Comparison of ENCODE assay signal across 8 cellular contexts in the genomic region with DNA sequence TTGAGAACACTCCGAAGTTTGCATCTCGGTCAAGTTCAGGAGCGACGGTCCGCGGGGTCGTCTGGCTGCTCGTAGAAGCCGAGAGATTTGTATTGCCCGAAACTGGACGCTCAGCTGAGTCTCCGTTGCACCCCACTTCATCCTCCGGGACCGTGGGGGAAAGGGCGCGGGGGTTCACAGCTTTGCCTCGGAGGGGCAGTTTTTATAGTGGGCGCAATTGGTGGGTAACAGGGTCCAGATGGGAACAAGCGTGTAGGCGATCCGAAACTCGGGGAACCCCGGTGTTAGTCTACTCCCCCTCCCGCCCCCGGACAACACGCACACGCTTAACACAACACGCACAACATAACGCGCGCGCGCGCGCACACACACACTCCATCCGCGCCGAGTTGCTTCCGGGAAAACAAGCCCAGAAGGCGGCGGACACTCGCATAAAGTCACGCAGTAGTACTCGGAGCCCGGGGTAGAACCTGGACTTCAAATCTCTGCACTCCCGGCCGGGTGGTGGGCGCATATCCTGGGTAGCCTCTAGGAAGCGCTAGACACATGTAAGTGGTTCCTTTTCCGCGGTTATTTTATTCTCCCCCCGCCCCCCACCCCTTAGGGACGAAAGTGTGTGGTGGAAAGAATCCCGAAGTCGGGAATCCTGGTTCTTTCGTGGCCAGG. TPM values are rescaled to one million over a fixed set of nuclear protein-coding genes. Genes with fewer than 3 reads are reported as not detected.
A peak's percentile ranks its signal among the peaks of the same experiment; 100 is the strongest.
DNase-seq lines count a peak whose midpoint lies in the region; ATAC-seq and TF ChIP-seq lines count a peak whose summit lies in the region.

No MANE protein-coding gene starts in this region.

- peak in 3 of 4 donors; percentile 54 to 60 (median 55) for TF ChIP-seq POLR2A in upper lobe of left lung (IDR thresholded peaks at IDR 0.05)

- H3K27ac Mint-ChIP-seq in progenitor cell of endocrine pancreas = peak overlapping the region; percentile 100

- peak overlapping the region; percentile 98 for H3K4me3 Mint-ChIP-seq in progenitor cell of endocrine pancreas (ENCODE audit: low read depth)

- intact Hi-C loops in left ventricle myocardium superior (cut with micrococcal nuclease) = loop anchor here (10.0 kb wide), 2 partner anchors 280 to 360 kb away; no protein-coding TSS in a partner anchor

- H3K27me3 Mint-ChIP-seq in progenitor cell of endocrine pancreas = no peaks in the 10 kb centered on the region

- peaks cover 10 to 22% (median 15%) of the 10 kb centered on the region in 4 donors for H3K4me1 ChIP-seq in upper lobe of left lung

- 0% methylated on average over 16 to 32 of the region's 56 CpGs for WGBS in upper lobe of left lung, 2 donors

- ATAC-seq in left ventricle myocardium superior (peak; percentile 36), upper lobe of left lung (ENCODE audit: low FRiP score in 2 of 2) (peak; percentile 35 to 76)

- no peaks in the 10 kb centered on the region for H3K9me3 ChIP-seq in upper lobe of left lung

- peaks cover 4% of the 10 kb centered on the region for H3K9me3 Mint-ChIP-seq in progenitor cell of endocrine pancreas (ENCODE audit: low read depth)

- DNase-seq in NCI-H187 (lab: John Stamatoyannopoulos, UW) = peak; percentile 18 to 19
- DNase-seq in NCI-H187 treated with DMSO at 0.1 percent for 48 hours (lab: John Stamatoyannopoulos, UW) = no peak
- peak; percentile 36 to 87 (median 80) for DNase-seq in NCI-H1417 (lab: John Stamatoyannopoulos, UW)
- DNase-seq in T-helper 1 cell = peak; percentile 75 to 86 (median 86)
- peak; percentile 23 to 91 (median 82) for DNase-seq in amygdala (lab: John Stamatoyannopoulos, UW)
- DNase-seq in left ventricle myocardium superior = peak; percentile 92
- peak; percentile 57 for DNase-seq in progenitor cell of endocrine pancreas (ENCODE audit: low spot score, unreplicated experiment)
- DNase-seq in upper lobe of left lung = peak; percentile 90 to 96

- peak overlapping the region; percentile 97 to 99 (median 99) for H3K27ac ChIP-seq in upper lobe of left lung

- H3K36me3 Mint-ChIP-seq in progenitor cell of endocrine pancreas (ENCODE audit: insufficient read depth) = peaks cover 17% of the 10 kb centered on the region

- TF ChIP-seq EP300 in upper lobe of left lung (IDR thresholded peaks at IDR 0.05) = no peak

- peaks cover 0 to 19% (median 3%) of the 10 kb centered on the region in 4 donors for H3K36me3 ChIP-seq in upper lobe of left lung

- H3K4me3 ChIP-seq in upper lobe of left lung = peak overlapping the region; percentile 61 to 87 (median 79)

- peaks cover 18% of the 10 kb centered on the region for H3K4me1 Mint-ChIP-seq in progenitor cell of endocrine pancreas (ENCODE audit: low read depth)

- TF ChIP-seq CTCF in progenitor cell of endocrine pancreas (IDR thresholded peaks at IDR 0.05; ENCODE audit: unreplicated experiment) (peak; percentile 68), upper lobe of left lung (IDR thresholded peaks at IDR 0.05) (peak; percentile 43 to 81 (median 68))

- no peaks in the 10 kb centered on the region for H3K27me3 ChIP-seq in upper lobe of left lung

RNA-seq across cellular contexts. Expression of gene JUN, which starts 1.0 kb away (rescaled TPM):
- total RNA-seq in left ventricle myocardium superior (54.6 TPM), progenitor cell of endocrine pancreas (93.8 and 107 TPM in 2 replicates), upper lobe of left lung (100 to 1,000 TPM; 142 to 400 (median 236) TPM)
